Comparison of ENCODE assay signal across 16 cellular contexts in the genomic region with DNA sequence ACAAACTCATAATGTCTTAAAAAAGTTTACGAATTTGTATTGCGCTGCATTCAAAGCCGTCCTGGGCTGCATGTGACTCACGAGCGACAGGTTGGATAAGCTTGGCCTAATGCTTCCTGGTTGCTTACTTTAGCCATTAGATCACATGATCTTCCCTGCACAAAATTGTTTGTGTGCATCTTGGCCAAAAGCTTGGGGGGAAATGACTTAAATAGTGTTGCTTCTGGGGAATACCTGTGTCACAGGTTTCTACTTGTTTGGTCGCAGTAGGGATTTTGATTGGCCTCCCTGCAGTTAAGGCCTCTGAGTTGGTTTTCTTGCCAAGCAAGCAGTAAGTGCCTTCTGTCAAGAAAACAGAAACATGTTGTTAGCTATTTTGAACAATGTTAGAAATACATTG. TPM values are rescaled to one million over a fixed set of nuclear protein-coding genes. Genes with fewer than 3 reads are reported as not detected.
DNase-seq lines count a peak whose midpoint lies in the region; ATAC-seq, FAIRE-seq and TF ChIP-seq lines count a peak whose summit lies in the region.
"Had no signal": no experiment of that assay in that cellular context is flagged by ENCODE, and none has a peak within 500 bp of the region (broad histone marks: within the 10 kb centered on the region; RNA-seq: fewer than 3 reads in every experiment).

No MANE protein-coding gene starts in this region.

- H3K4me3 ChIP-seq in LNCaP clone FGC (ENCODE audit: low read depth, low read length) (no peak overlapping the region; the same call in 1 of the 2 replicates), bronchial epithelial cell (ENCODE audit: low read depth, low read length) (no peak overlapping the region), tibial nerve (no peak overlapping the region), H7 (ENCODE audit: insufficient read depth, low read depth, low read length) (no peak overlapping the region)
- H3K4me3 ChIP-seq: adrenal gland, gastrocnemius medialis had no signal

- no peak for FAIRE-seq in bronchial epithelial cell (lab: Jason Lieb, UNC)
- FAIRE-seq: HepG2, RCC 7860 had no signal

- H3K9me3 Mint-ChIP-seq in activated CD8-positive, alpha-beta T cell treated with anti-CD3 and anti-CD28 coated beads for 36 hours = no peaks in the 10 kb centered on the region
- H3K9me3 Mint-ChIP-seq: HFFc6 had no signal

- TF ChIP-seq CTCF in LNCaP clone FGC (IDR thresholded peaks at IDR 0.05; ENCODE audit: control insufficient read depth, extremely low read depth, insufficient read depth) (no peak), bronchial epithelial cell (IDR thresholded peaks at IDR 0.05; ENCODE audit: insufficient read depth, low read length, severe bottlenecking) (no peak), tibial nerve (IDR thresholded peaks at IDR 0.05) (no peak)
- TF ChIP-seq CTCF in activated CD8-positive, alpha-beta T cell treated with anti-CD3 and anti-CD28 coated beads for 36 hours (IDR thresholded peaks at IDR 0.05) = no peak

- DNase-seq in LNCaP clone FGC (ENCODE audit: low read depth) = peak; percentile 95
- DNase-seq in bronchial epithelial cell (ENCODE audit: low read depth) = peak; percentile 95
- peak; percentile 64 for DNase-seq in kidney tubule cell (ENCODE audit: low spot score)
- DNase-seq in tibial nerve (ENCODE audit: low spot score in 2 of 2) = no peak
- DNase-seq in activated CD8-positive, alpha-beta T cell treated with anti-CD3 and anti-CD28 coated beads for 36 hours = no peak
- DNase-seq in H7 = no peak
- DNase-seq: adrenal gland, BE2C, gastrocnemius medialis, HFFc6, NCI-H2081 treated with DMSO at 0.1 percent for 48 hours, NCI-H774, right cardiac atrium had no signal

- no peak for ATAC-seq in GM19452 (IDR thresholded peaks at IDR 0.05; ENCODE audit: unreplicated experiment)
- ATAC-seq in activated CD8-positive, alpha-beta T cell treated with anti-CD3 and anti-CD28 coated beads for 36 hours = no peak
- ATAC-seq: gastrocnemius medialis, HepG2, right cardiac atrium had no signal

- no peak for TF ChIP-seq EP300 in tibial nerve (IDR thresholded peaks at IDR 0.05)

- WGBS in tibial nerve, 2 donors = 81 to 87% methylated on average over 6 of the region's 6 CpGs

- CTCF ChIA-PET in activated CD8-positive, alpha-beta T cell treated with anti-CD3 and anti-CD28 coated beads for 36 hours (lab: Charles Lee) = interaction anchor here (1.2 to 1.3 kb wide), 2 partner anchors 12 to 77 kb away, joined by 3 read pairs; no protein-coding TSS in a partner anchor

- intact Hi-C loops in activated CD8-positive, alpha-beta T cell treated with anti-CD3 and anti-CD28 coated beads for 36 hours (cut with micrococcal nuclease) = no loop called here

- POLR2A ChIA-PET in activated CD8-positive, alpha-beta T cell treated with anti-CD3 and anti-CD28 coated beads for 36 hours (lab: Charles Lee) = interaction anchor here (0.5 to 1.6 kb wide), 6 partner anchors 8 to 43 kb away, joined by 3 to 5 read pairs (median 3); no protein-coding TSS in a partner anchor

- H3K27ac Mint-ChIP-seq in activated CD8-positive, alpha-beta T cell treated with anti-CD3 and anti-CD28 coated beads for 36 hours = no peak overlapping the region
- H3K27ac Mint-ChIP-seq: HFFc6 had no signal

- peaks cover 4% of the 10 kb centered on the region for H3K4me1 Mint-ChIP-seq in activated CD8-positive, alpha-beta T cell treated with anti-CD3 and anti-CD28 coated beads for 36 hours (ENCODE audit: low read depth)

- H3K27me3 Mint-ChIP-seq in activated CD8-positive, alpha-beta T cell treated with anti-CD3 and anti-CD28 coated beads for 36 hours = no peaks in the 10 kb centered on the region

- no peaks in the 10 kb centered on the region for H3K27me3 ChIP-seq in bronchial epithelial cell (ENCODE audit: control insufficient read depth, insufficient read depth, low read length)
- H3K27me3 ChIP-seq in tibial nerve = no peaks in the 10 kb centered on the region
- H3K27me3 ChIP-seq in H7 (ENCODE audit: control insufficient read depth, insufficient read depth, low read length) = no peaks in the 10 kb centered on the region
- H3K27me3 ChIP-seq: adrenal gland, BE2C, gastrocnemius medialis had no signal

- no peak overlapping the region for H3K4me3 Mint-ChIP-seq in activated CD8-positive, alpha-beta T cell treated with anti-CD3 and anti-CD28 coated beads for 36 hours
- H3K4me3 Mint-ChIP-seq: HFFc6 had no signal

- peak overlapping the region in 3 of 4 donors; percentile 1 to 68 (median 60) for H3K27ac ChIP-seq in tibial nerve
- H3K27ac ChIP-seq: adrenal gland, gastrocnemius medialis had no signal

- H3K36me3 Mint-ChIP-seq in activated CD8-positive, alpha-beta T cell treated with anti-CD3 and anti-CD28 coated beads for 36 hours (ENCODE audit: low read depth) = peaks cover 38% of the 10 kb centered on the region

- TF ChIP-seq POLR2A in tibial nerve (IDR thresholded peaks at IDR 0.05) = no peak

- H3K4me1 ChIP-seq in tibial nerve = peaks cover 0 to 8% (median 0%) of the 10 kb centered on the region in 4 donors
- H3K4me1 ChIP-seq: BE2C had no signal

- H3K9me3 ChIP-seq in tibial nerve = no peaks in the 10 kb centered on the region
- H3K9me3 ChIP-seq: adrenal gland, BE2C, gastrocnemius medialis had no signal

- H3K36me3 ChIP-seq in bronchial epithelial cell (ENCODE audit: control insufficient read depth, insufficient read depth, low read length) (no peaks in the 10 kb centered on the region), tibial nerve (peaks cover 0 to 46% (median 0%) of the 10 kb centered on the region in 3 donors), H7 (replicated peaks; ENCODE audit: control insufficient read depth, insufficient read depth, low read length) (peaks cover 3% of the 10 kb centered on the region)
- H3K36me3 ChIP-seq: adrenal gland had no signal

RNA-seq across cellular contexts. Expression of gene DUSP14, which starts 39.6 kb away (rescaled TPM):
- total RNA-seq in bronchial epithelial cell (68.4 and 79.6 TPM in 2 replicates), tibial nerve (10 to 100 TPM; 14.7 to 27.8 (median 19.5) TPM)
- total RNA-seq in activated CD8-positive, alpha-beta T cell treated with anti-CD3 and anti-CD28 coated beads for 36 hours = 10 to 100 TPM; 13.3 to 15.5 TPM
- total RNA-seq in H7 (2014; rRNA removed; shearing (Covaris generic)) = 30.7 and 31.9 TPM in 2 replicates

RNA-seq across cellular contexts. Expression of gene TADA2A, which starts 43.4 kb away (rescaled TPM):
- total RNA-seq in bronchial epithelial cell (15.8 and 17.3 TPM in 2 replicates), tibial nerve (10 to 100 TPM; 17.6 to 74.1 (median 23.5) TPM)
- total RNA-seq in activated CD8-positive, alpha-beta T cell treated with anti-CD3 and anti-CD28 coated beads for 36 hours = 10 to 100 TPM; 31.5 to 36.5 TPM
- 12.5 and 16.3 TPM in 2 replicates for total RNA-seq in H7 (2014; rRNA removed; shearing (Covaris generic))

RNA-seq across cellular contexts. Expression of gene ACACA, which starts 43.5 kb away (rescaled TPM):
- total RNA-seq in bronchial epithelial cell (44.8 and 59.5 TPM in 2 replicates), tibial nerve (10 to 100 TPM; 30.0 to 69.7 (median 49.9) TPM)
- 10 to 100 TPM; 66.0 to 68.2 TPM for total RNA-seq in activated CD8-positive, alpha-beta T cell treated with anti-CD3 and anti-CD28 coated beads for 36 hours
- 31.6 and 55.4 TPM in 2 replicates for total RNA-seq in H7 (2014; rRNA removed; shearing (Covaris generic))

Comparison
In these comparisons a context has a peak if more than half of its experiments do, and no peak if none do; other contexts are left out.
1. DNase-seq: peak in LNCaP clone FGC (single experiment), bronchial epithelial cell (single experiment) and kidney tubule cell (single experiment); none in tibial nerve (0 of 2), activated CD8-positive, alpha-beta T cell treated with anti-CD3 and anti-CD28 coated beads for 36 hours (single experiment) and H7 (single experiment).